14 cellular contexts compared by ENCODE assay signal in the genomic region with DNA sequence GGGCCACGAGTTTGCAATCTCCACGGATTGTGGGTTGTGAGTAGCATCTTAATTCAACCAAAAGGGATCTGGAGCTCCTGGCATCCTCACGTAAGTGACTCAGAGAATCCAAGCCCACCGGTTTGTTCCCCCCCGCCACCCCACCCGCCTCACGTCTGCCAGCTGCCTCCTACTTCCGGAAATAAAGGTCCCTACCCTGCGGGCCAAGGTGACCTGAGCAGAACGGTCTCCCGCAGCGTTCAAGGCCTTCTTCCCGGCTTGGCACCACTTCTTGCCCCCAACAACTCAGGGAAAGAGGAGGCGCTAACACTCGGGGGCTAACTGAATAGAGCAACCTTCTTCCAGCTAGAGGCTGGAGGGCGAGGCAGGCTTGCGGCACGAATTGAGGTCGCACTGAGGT. TPM values are rescaled to one million over a fixed set of nuclear protein-coding genes. Genes with fewer than 3 reads are reported as not detected.
DNase-seq lines count a peak whose midpoint lies in the region; TF ChIP-seq lines count a peak whose summit lies in the region.
"Had no signal": no experiment of that assay in that cellular context is flagged by ENCODE, and none has a peak within 500 bp of the region (broad histone marks: within the 10 kb centered on the region; RNA-seq: fewer than 3 reads in every experiment).

No MANE protein-coding gene starts in this region.

- H3K4me3 ChIP-seq in HUES6 (ENCODE audit: low read depth, low read length) = peak overlapping the region; percentile 49
- peak overlapping the region; percentile 17 for H3K4me3 ChIP-seq in effector memory CD4-positive, alpha-beta T cell (ENCODE audit: insufficient read depth, low read depth, low read length, poor library complexity, severe bottlenecking)
- H3K4me3 ChIP-seq: hepatocyte had no signal

- H3K27ac Mint-ChIP-seq in T-helper 2 cell treated with Interferon-gamma antibody and Interleukin-4, amounts not matched to agents 5 μg/mL and 100 μg/mL, for 36 hours = no peak overlapping the region
- no peak overlapping the region for H3K27ac Mint-ChIP-seq in osteocyte (ENCODE audit: unreplicated experiment)

- H3K9me3 Mint-ChIP-seq in T-helper 2 cell treated with Interferon-gamma antibody and Interleukin-4, amounts not matched to agents 5 μg/mL and 100 μg/mL, for 36 hours = no peaks in the 10 kb centered on the region
- H3K9me3 Mint-ChIP-seq in osteocyte (ENCODE audit: unreplicated experiment) = no peaks in the 10 kb centered on the region

- H3K4me1 ChIP-seq in HUES6 (ENCODE audit: control insufficient read depth, insufficient read depth, low read length) = peaks cover 8% of the 10 kb centered on the region; the same call in 1 of the 2 replicates
- peaks cover 21% of the 10 kb centered on the region for H3K4me1 ChIP-seq in effector memory CD4-positive, alpha-beta T cell (ENCODE audit: control insufficient read depth, insufficient read depth, low read length, poor library complexity, severe bottlenecking)

- H3K9ac ChIP-seq in HUES6 (ENCODE audit: low read length) = no peak overlapping the region

- H3K27me3 Mint-ChIP-seq in T-helper 2 cell treated with Interferon-gamma antibody and Interleukin-4, amounts not matched to agents 5 μg/mL and 100 μg/mL, for 36 hours (ENCODE audit: low read depth) = peaks cover 67% of the 10 kb centered on the region
- H3K27me3 Mint-ChIP-seq in osteocyte (ENCODE audit: unreplicated experiment) = peaks cover 47% of the 10 kb centered on the region

- H3K36me3 Mint-ChIP-seq in T-helper 2 cell treated with Interferon-gamma antibody and Interleukin-4, amounts not matched to agents 5 μg/mL and 100 μg/mL, for 36 hours (ENCODE audit: low read depth) = peaks cover 1% of the 10 kb centered on the region
- H3K36me3 Mint-ChIP-seq in osteocyte (ENCODE audit: unreplicated experiment) = no peaks in the 10 kb centered on the region

- peak overlapping the region; percentile 34 for H3K4me3 Mint-ChIP-seq in T-helper 2 cell treated with Interferon-gamma antibody and Interleukin-4, amounts not matched to agents 5 μg/mL and 100 μg/mL, for 36 hours
- peak overlapping the region; percentile 35 for H3K4me3 Mint-ChIP-seq in osteocyte (ENCODE audit: unreplicated experiment)

- H3K27me3 ChIP-seq in HUES6 (ENCODE audit: control insufficient read depth, insufficient read depth, low read length) = peaks cover 59% of the 10 kb centered on the region
- H3K27me3 ChIP-seq in effector memory CD4-positive, alpha-beta T cell (replicated peaks; ENCODE audit: control insufficient read depth, insufficient read depth, low read length, poor library complexity, severe bottlenecking) = peaks cover 40% of the 10 kb centered on the region

- H3K36me3 ChIP-seq in HUES6 (ENCODE audit: control insufficient read depth, insufficient read depth, low read length) = no peaks in the 10 kb centered on the region
- H3K36me3 ChIP-seq in effector memory CD4-positive, alpha-beta T cell (ENCODE audit: control insufficient read depth, insufficient read depth, low read length) = no peaks in the 10 kb centered on the region
- H3K36me3 ChIP-seq: spleen, transverse colon had no signal

- H3K27ac ChIP-seq in HUES6 (ENCODE audit: low read depth, low read length) = no peak overlapping the region
- no peak overlapping the region for H3K27ac ChIP-seq in effector memory CD4-positive, alpha-beta T cell (ENCODE audit: insufficient read depth, low read length, poor library complexity, severe bottlenecking)
- H3K27ac ChIP-seq: hepatocyte, spleen, transverse colon had no signal

- no peaks in the 10 kb centered on the region for H3K9me3 ChIP-seq in HUES6 (ENCODE audit: control insufficient read depth, insufficient read depth, low read depth, low read length)
- no peaks in the 10 kb centered on the region for H3K9me3 ChIP-seq in effector memory CD4-positive, alpha-beta T cell (ENCODE audit: control insufficient read depth, low read length)
- H3K9me3 ChIP-seq: spleen, transverse colon had no signal

- DNase-seq in T-helper 2 cell treated with Interferon-gamma antibody and Interleukin-4, amounts not matched to agents 5 μg/mL and 100 μg/mL, for 36 hours (ENCODE audit: low spot score) = no peak
- no peak for DNase-seq in T-helper 2 cell
- DNase-seq in effector memory CD4-positive, alpha-beta T cell = no peak
- DNase-seq in osteocyte (ENCODE audit: extremely low spot score, unreplicated experiment) = no peak
- no peak for DNase-seq in HK-2 (ENCODE audit: unreplicated experiment)
- no peak for DNase-seq in NCI-H1436 (lab: John Stamatoyannopoulos, UW)
- DNase-seq in NCI-H2107 treated with DMSO at 0.1 percent for 48 hours (lab: John Stamatoyannopoulos, UW; ENCODE audit: unreplicated experiment) = no peak
- DNase-seq: DND-41 had no signal

- H3K4me1 Mint-ChIP-seq in T-helper 2 cell treated with Interferon-gamma antibody and Interleukin-4, amounts not matched to agents 5 μg/mL and 100 μg/mL, for 36 hours (ENCODE audit: low read depth) = peaks cover 7% of the 10 kb centered on the region
- H3K4me1 Mint-ChIP-seq in osteocyte (ENCODE audit: unreplicated experiment) = peaks cover 12% of the 10 kb centered on the region

- no peak for TF ChIP-seq CTCF in osteocyte (IDR thresholded peaks at IDR 0.05)

RNA-seq across cellular contexts. Expression of a gene that starts 8.8 kb away (rescaled TPM):
- total RNA-seq in osteocyte = 1.6 TPM in 2 replicates

RNA-seq across cellular contexts. Expression of a gene that starts 11.6 kb away (rescaled TPM):
- not detected in 2 replicates for total RNA-seq in osteocyte
- total RNA-seq: hepatocyte, lower leg skin, spleen, transverse colon had no signal

RNA-seq across cellular contexts. Expression of a gene that starts 11.7 kb away (rescaled TPM):
- total RNA-seq in osteocyte = not detected in 2 replicates
- total RNA-seq: hepatocyte, HT1080, lower leg skin, spleen, transverse colon had no signal

RNA-seq across cellular contexts. Expression of a gene that starts 28.5 kb away (rescaled TPM):
- 41.8 and 45.5 TPM in 2 replicates for total RNA-seq in osteocyte
